ENCODE assay signal across 2 cellular contexts in genomic region chr17:48596000-48596734, GRCh38.
A peak's percentile ranks its signal among the peaks of the same experiment; 100 is the strongest.
TF ChIP-seq lines count a peak whose summit lies in the region.

No MANE protein-coding gene starts in this region.

TF ChIP-seq in K562, 482 proteins besides CTCF, POLR2A, EP300 and RAD21:
- TF ChIP-seq POLR2G (IDR thresholded peaks at IDR 0.05; ENCODE audit: low read depth, low read length) (0 out of 2 replicates have a peak, but pooled peaks have one; percentile 21), U2AF1 (optimal IDR thresholded peaks at IDR 0.05; ENCODE audit: low read depth, low read length) (no peak), SREBF2 (CRISPR knock-in tag; IDR thresholded peaks at IDR 0.05) (no peak), BHLHE40 (IDR thresholded peaks at IDR 0.05; ENCODE audit: low read length) (no peak), ARID3B (CRISPR knock-in tag; IDR thresholded peaks at IDR 0.05; ENCODE audit: borderline replicate concordance) (no peak), ESRRA (IDR thresholded peaks at IDR 0.05; ENCODE audit: borderline replicate concordance, low read depth) (no peak), RBFOX2 (IDR thresholded peaks at IDR 0.05; ENCODE audit: low read depth, low read length) (0 out of 2 replicates have a peak, but pooled peaks have one; percentile 15), ZSCAN32 (CRISPR knock-in tag; IDR thresholded peaks at IDR 0.05) (no peak), GATAD2B (IDR thresholded peaks at IDR 0.05; ENCODE audit: borderline replicate concordance) (no peak), ATF3 (IDR thresholded peaks at IDR 0.05) (0 out of 2 replicates have a peak, but pooled peaks have one; percentile 19), ATF3 (CRISPR knock-in tag; conservative IDR thresholded peaks at IDR 0.05) (no peak)
- TF ChIP-seq, protein P1, sequence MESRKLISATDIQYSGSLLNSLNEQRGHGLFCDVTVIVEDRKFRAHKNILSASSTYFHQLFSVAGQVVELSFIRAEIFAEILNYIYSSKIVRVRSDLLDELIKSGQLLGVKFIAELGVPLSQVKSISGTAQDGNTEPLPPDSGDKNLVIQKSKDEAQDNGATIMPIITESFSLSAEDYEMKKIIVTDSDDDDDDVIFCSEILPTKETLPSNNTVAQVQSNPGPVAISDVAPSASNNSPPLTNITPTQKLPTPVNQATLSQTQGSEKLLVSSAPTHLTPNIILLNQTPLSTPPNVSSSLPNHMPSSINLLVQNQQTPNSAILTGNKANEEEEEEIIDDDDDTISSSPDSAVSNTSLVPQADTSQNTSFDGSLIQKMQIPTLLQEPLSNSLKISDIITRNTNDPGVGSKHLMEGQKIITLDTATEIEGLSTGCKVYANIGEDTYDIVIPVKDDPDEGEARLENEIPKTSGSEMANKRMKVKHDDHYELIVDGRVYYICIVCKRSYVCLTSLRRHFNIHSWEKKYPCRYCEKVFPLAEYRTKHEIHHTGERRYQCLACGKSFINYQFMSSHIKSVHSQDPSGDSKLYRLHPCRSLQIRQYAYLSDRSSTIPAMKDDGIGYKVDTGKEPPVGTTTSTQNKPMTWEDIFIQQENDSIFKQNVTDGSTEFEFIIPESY (CRISPR knock-in tag; IDR thresholded peaks at IDR 0.05) = peak; percentile 97
- TF ChIP-seq, protein P2, sequence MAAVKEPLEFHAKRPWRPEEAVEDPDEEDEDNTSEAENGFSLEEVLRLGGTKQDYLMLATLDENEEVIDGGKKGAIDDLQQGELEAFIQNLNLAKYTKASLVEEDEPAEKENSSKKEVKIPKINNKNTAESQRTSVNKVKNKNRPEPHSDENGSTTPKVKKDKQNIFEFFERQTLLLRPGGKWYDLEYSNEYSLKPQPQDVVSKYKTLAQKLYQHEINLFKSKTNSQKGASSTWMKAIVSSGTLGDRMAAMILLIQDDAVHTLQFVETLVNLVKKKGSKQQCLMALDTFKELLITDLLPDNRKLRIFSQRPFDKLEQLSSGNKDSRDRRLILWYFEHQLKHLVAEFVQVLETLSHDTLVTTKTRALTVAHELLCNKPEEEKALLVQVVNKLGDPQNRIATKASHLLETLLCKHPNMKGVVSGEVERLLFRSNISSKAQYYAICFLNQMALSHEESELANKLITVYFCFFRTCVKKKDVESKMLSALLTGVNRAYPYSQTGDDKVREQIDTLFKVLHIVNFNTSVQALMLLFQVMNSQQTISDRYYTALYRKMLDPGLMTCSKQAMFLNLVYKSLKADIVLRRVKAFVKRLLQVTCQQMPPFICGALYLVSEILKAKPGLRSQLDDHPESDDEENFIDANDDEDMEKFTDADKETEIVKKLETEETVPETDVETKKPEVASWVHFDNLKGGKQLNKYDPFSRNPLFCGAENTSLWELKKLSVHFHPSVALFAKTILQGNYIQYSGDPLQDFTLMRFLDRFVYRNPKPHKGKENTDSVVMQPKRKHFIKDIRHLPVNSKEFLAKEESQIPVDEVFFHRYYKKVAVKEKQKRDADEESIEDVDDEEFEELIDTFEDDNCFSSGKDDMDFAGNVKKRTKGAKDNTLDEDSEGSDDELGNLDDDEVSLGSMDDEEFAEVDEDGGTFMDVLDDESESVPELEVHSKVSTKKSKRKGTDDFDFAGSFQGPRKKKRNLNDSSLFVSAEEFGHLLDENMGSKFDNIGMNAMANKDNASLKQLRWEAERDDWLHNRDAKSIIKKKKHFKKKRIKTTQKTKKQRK (IDR thresholded peaks at IDR 0.05; ENCODE audit: borderline replicate concordance, low read depth, low read length) = no peak

TF ChIP-seq in HEK293T, 16 proteins besides CTCF, POLR2A, EP300 and RAD21:
- TF ChIP-seq BHLHE40 (IDR thresholded peaks at IDR 0.05; ENCODE audit: borderline replicate concordance) = no peak
